In genomic region chr12:76764856-76765255, GRCh38 we compare ENCODE assay signal across 8 cellular contexts. TPM values are rescaled to one million over a fixed set of nuclear protein-coding genes. Genes with fewer than 3 reads are reported as not detected.
A peak's percentile ranks its signal among the peaks of the same experiment; 100 is the strongest.
DNase-seq lines count a peak whose midpoint lies in the region; ATAC-seq and TF ChIP-seq lines count a peak whose summit lies in the region.

No MANE protein-coding gene starts in this region.

- BruUV-seq in Panc1 (replicated peaks; lab: Mats Ljungman, UMichigan), result no TSS peak

- H3K36me3 ChIP-seq in Panc1 (ENCODE audit: control insufficient read depth, insufficient read depth, low read length) (no peaks in the 10 kb centered on the region; the same call in 1 of the 2 replicates), duodenal mucosa (ENCODE audit: control insufficient read depth in 1 of 2, insufficient read depth in 2 of 2, low read length in 2 of 2) (no peaks in the 10 kb centered on the region)

- CTCF ChIA-PET in Panc1 (lab: Charles Lee), result no interaction called here

- peak overlapping the region; percentile 71 to 95 for H3K9ac ChIP-seq in duodenal mucosa (ENCODE audit: low read depth in 1 of 2, low read length in 2 of 2)

- POLR2A ChIA-PET in Panc1 (lab: Charles Lee), result no interaction called here

- H3K9me3 ChIP-seq in Panc1 (ENCODE audit: control insufficient read depth, insufficient read depth, low read depth, low read length) (no peaks in the 10 kb centered on the region), duodenal mucosa (ENCODE audit: control insufficient read depth in 1 of 2, low read length in 2 of 2) (no peaks in the 10 kb centered on the region)

- no peaks in the 10 kb centered on the region for H3K9me3 Mint-ChIP-seq in natural killer cell

- no peaks in the 10 kb centered on the region for H3K27me3 ChIP-seq in Panc1 (ENCODE audit: control insufficient read depth, insufficient read depth, low read length)
- H3K27me3 ChIP-seq in duodenal mucosa (ENCODE audit: control insufficient read depth in 1 of 2, insufficient read depth in 2 of 2, low read length in 2 of 2), result no peaks in the 10 kb centered on the region

- H3K27me3 Mint-ChIP-seq in natural killer cell (ENCODE audit: low read depth in 2 of 2), result peaks cover 0 to 4% of the 10 kb centered on the region in 2 donors

- in situ Hi-C loops in Panc1 (cut with HindIII; ENCODE audit: low pct_unique_long_range_greater_than_20kb, low sequenced_read_pairs), result no loop called here

- peak; percentile 8 for DNase-seq in NCI-H1092 treated with DMSO at 0.1 percent for 48 hours (lab: John Stamatoyannopoulos, UW)
- DNase-seq in NCI-H1092 (lab: John Stamatoyannopoulos, UW), result no peak
- no peak for DNase-seq in Panc1 (ENCODE audit: low read depth, low spot score)
- DNase-seq in natural killer cell, result peak; percentile 21
- no peak for DNase-seq in islet precursor cell
- DNase-seq in iPS-NIHi11 (ENCODE audit: low spot score), result no peak

- H3K4me3 Mint-ChIP-seq in natural killer cell, result peak overlapping the region; percentile 94

- TF ChIP-seq CTCF in Panc1 (IDR thresholded peaks at IDR 0.05), result no peak
- TF ChIP-seq CTCF in natural killer cell (IDR thresholded peaks at IDR 0.05), result no peak

- H3K27ac Mint-ChIP-seq in natural killer cell, result peak overlapping the region; percentile 90 to 96

- H3K4me1 ChIP-seq in Panc1 (ENCODE audit: control insufficient read depth, insufficient read depth, low read length) (peaks cover 5% of the 10 kb centered on the region; the same call in 1 of the 2 replicates), duodenal mucosa (ENCODE audit: control insufficient read depth in 1 of 2, insufficient read depth in 2 of 2, low read length in 2 of 2) (peaks cover 18 to 27% of the 10 kb centered on the region in 2 donors)

- peaks cover 42 to 45% of the 10 kb centered on the region in 2 donors for H3K4me1 Mint-ChIP-seq in natural killer cell

- no peak for ATAC-seq in Panc1
- no peak for ATAC-seq in natural killer cell
- no peak for ATAC-seq in HG03469 (IDR thresholded peaks at IDR 0.05; ENCODE audit: unreplicated experiment)

- peak overlapping the region; percentile 76 to 81 for H3K4me3 ChIP-seq in Panc1 (ENCODE audit: low read depth in 2 of 2, low read length in 2 of 2)
- H3K4me3 ChIP-seq in duodenal mucosa (ENCODE audit: low read depth in 1 of 2, low read length in 2 of 2), result peak overlapping the region; percentile 93 to 98

- H3K27ac ChIP-seq in Panc1 (ENCODE audit: low read length) (peak overlapping the region; percentile 86), duodenal mucosa (ENCODE audit: low read depth, low read length) (peak overlapping the region; percentile 97)

- H3K36me3 Mint-ChIP-seq in natural killer cell, result no peaks in the 10 kb centered on the region

- intact Hi-C loops in Panc1 (cut with micrococcal nuclease; ENCODE audit: unreplicated experiment) (no loop called here), natural killer cell (cut with micrococcal nuclease) (loop anchor here (1.0 to 2.0 kb wide), 2 partner anchors 206 to 681 kb away; partner anchors contain the start of genes NAP1L1 and OSBPL8)

RNA-seq across cellular contexts. Expression of gene ZDHHC17, which starts 0.9 kb away (rescaled TPM):
- total RNA-seq in Panc1 (2021; ENCODE audit: unreplicated experiment) (26.3 TPM), natural killer cell (10 to 100 TPM; 55.2 to 63.9 (median 58.4) TPM)
- polyA plus RNA-seq in Panc1 (2012; ENCODE audit: insufficient read length), result 19.6 TPM

Comparison
In these comparisons a context has a peak if more than half of its experiments do, and no peak if none do; other contexts are left out.
1. DNase-seq: peak in NCI-H1092 treated with DMSO at 0.1 percent for 48 hours (single experiment) and natural killer cell (single experiment); none in NCI-H1092 (single experiment), Panc1 (single experiment), islet precursor cell (single experiment) and iPS-NIHi11 (single experiment).